ENCODE assay signal across 9 cellular contexts in genomic region chr17:79420318-79421243, GRCh38.
A peak's percentile ranks its signal among the peaks of the same experiment; 100 is the strongest.
DNase-seq lines count a peak whose midpoint lies in the region; ATAC-seq and TF ChIP-seq lines count a peak whose summit lies in the region.
"Had no signal": no experiment of that assay in that cellular context is flagged by ENCODE, and none has a peak within 500 bp of the region (broad histone marks: within the 10 kb centered on the region; RNA-seq: fewer than 3 reads in every experiment).

No MANE protein-coding gene starts in this region.

- no CpG with 5 or more reads among the region's 19 CpGs for WGBS in mesendoderm (ENCODE audit: extremely low coverage, insufficient coverage, low lambda C conversion rate)

- no peaks in the 10 kb centered on the region for H3K79me2 ChIP-seq in mesendoderm (ENCODE audit: control insufficient read depth, insufficient read depth, low read length)

- H3K79me1 ChIP-seq in mesendoderm (ENCODE audit: low read length): no peaks in the 10 kb centered on the region

- ATAC-seq in HG03442 (IDR thresholded peaks at IDR 0.05; ENCODE audit: unreplicated experiment): no peak

- no peak overlapping the region for H3K4ac ChIP-seq in mesendoderm (ENCODE audit: low read depth, low read length)

- H3K56ac ChIP-seq in mesendoderm (ENCODE audit: low read length): no peak overlapping the region

- no peak overlapping the region for H3K9ac ChIP-seq in mesendoderm (ENCODE audit: low read length)

- intact Hi-C loops in ascending aorta (cut with DNase I): no loop called here

- DNase-seq in activated effector memory CD4-positive, alpha-beta T cell treated with anti-CD3 and anti-CD28 coated beads, Interleukin-2, amount 50 U/mL, for 16 hours: peak; percentile 77
- no peak for DNase-seq in activated effector memory CD4-positive, alpha-beta T cell treated with Interleukin-2 at 50 U/mL for 16 hours
- DNase-seq in activated T-helper 9 cell treated with anti-CD3 and anti-CD28 coated beads, Interleukin-2, amount 50 U/mL, for 16 hours (ENCODE audit: low read depth): peak; percentile 6
- DNase-seq in mesendoderm (peak; percentile 25), stromal cell of bone marrow (ENCODE audit: low read depth) (peak; percentile 10), ascending aorta (ENCODE audit: low spot score in 2 of 2) (no peak), SIG-M5 treated with dmso at 0.1 percent for 504 hours (lab: John Stamatoyannopoulos, UW; ENCODE audit: unreplicated experiment) (no peak)
- DNase-seq: CD4-positive, CD25-positive, alpha-beta regulatory T cell had no signal

- no peak overlapping the region for H3K4me2 ChIP-seq in mesendoderm (ENCODE audit: low read length)

- H4K5ac ChIP-seq in mesendoderm (ENCODE audit: low read length): no peak overlapping the region

- H4K8ac ChIP-seq in mesendoderm (ENCODE audit: low read depth, low read length): no peak overlapping the region

- TF ChIP-seq CTCF in ascending aorta (IDR thresholded peaks at IDR 0.05): no peak

- no peak overlapping the region for H2BK15ac ChIP-seq in mesendoderm (replicated peaks; ENCODE audit: low read depth)

- H3K4me1 ChIP-seq in mesendoderm (ENCODE audit: control insufficient read depth, low read depth, low read length) (no peaks in the 10 kb centered on the region), ascending aorta (no peaks in the 10 kb centered on the region)

- no peaks in the 10 kb centered on the region for H3K36me3 ChIP-seq in mesendoderm (ENCODE audit: control insufficient read depth, insufficient read depth, low read length)
- H3K36me3 ChIP-seq in ascending aorta: no peaks in the 10 kb centered on the region

- H3K23ac ChIP-seq in mesendoderm (ENCODE audit: low read length): no peak overlapping the region

- no peak overlapping the region for H2BK120ac ChIP-seq in mesendoderm (ENCODE audit: low read depth, low read length)

- no peak overlapping the region for H2AK5ac ChIP-seq in mesendoderm (ENCODE audit: low read length)

- H3K18ac ChIP-seq in mesendoderm (ENCODE audit: low read length): no peak overlapping the region

- H3K9me3 ChIP-seq in ascending aorta: no peaks in the 10 kb centered on the region

- no peak overlapping the region for H3K27ac ChIP-seq in mesendoderm (ENCODE audit: low read depth, low read length)
- no peak overlapping the region for H3K27ac ChIP-seq in ascending aorta

- no peak overlapping the region for H2BK5ac ChIP-seq in mesendoderm (ENCODE audit: low read length)

- H3K27me3 ChIP-seq in mesendoderm (ENCODE audit: insufficient read depth, low read length, poor library complexity) (no peaks in the 10 kb centered on the region), ascending aorta (no peaks in the 10 kb centered on the region)

- no peak overlapping the region for H3K4me3 ChIP-seq in mesendoderm (ENCODE audit: low read length)
- no peak overlapping the region for H3K4me3 ChIP-seq in ascending aorta

Comparison
In these comparisons a context has a peak if more than half of its experiments do, and no peak if none do; other contexts are left out.
1. DNase-seq: peak in activated effector memory CD4-positive, alpha-beta T cell treated with anti-CD3 and anti-CD28 coated beads, Interleukin-2, amount 50 U/mL, for 16 hours (single experiment), activated T-helper 9 cell treated with anti-CD3 and anti-CD28 coated beads, Interleukin-2, amount 50 U/mL, for 16 hours (single experiment), mesendoderm (single experiment) and stromal cell of bone marrow (single experiment); none in activated effector memory CD4-positive, alpha-beta T cell treated with Interleukin-2 at 50 U/mL for 16 hours (single experiment), ascending aorta (0 of 2) and SIG-M5 treated with dmso at 0.1 percent for 504 hours (single experiment).